ENCODE assay signal across 8 cellular contexts in genomic region chr11:120337896-120338840, GRCh38. TPM values are rescaled to one million over a fixed set of nuclear protein-coding genes. Genes with fewer than 3 reads are reported as not detected.
DNase-seq lines count a peak whose midpoint lies in the region; ATAC-seq, FAIRE-seq and TF ChIP-seq lines count a peak whose summit lies in the region.

No MANE protein-coding gene starts in this region.

- WGBS in right lobe of liver (ENCODE audit: insufficient coverage, low coverage, low lambda C conversion rate, missing lambda C conversion rate), result 15% methylated on average over 12 of the region's 12 CpGs
- WGBS in urinary bladder, result 19% methylated on average over 12 of the region's 12 CpGs

- H3K4me1 ChIP-seq in BLaER1 treated with 17β-estradiol and CSF1 and Interleukin-3, amounts not matched to agents 10 nM and 100 nM, result peaks cover 27 to 39% (median 33%) of the 10 kb centered on the region in 10 experiments
- peaks cover 20% of the 10 kb centered on the region for H3K4me1 ChIP-seq in HUES6 (ENCODE audit: control insufficient read depth, insufficient read depth, low read length)
- peaks cover 29% of the 10 kb centered on the region for H3K4me1 ChIP-seq in astrocyte (ENCODE audit: insufficient read depth, low read length)
- peaks cover 0 to 33% (median 7%) of the 10 kb centered on the region in 4 donors for H3K4me1 ChIP-seq in right lobe of liver
- no peaks in the 10 kb centered on the region for H3K4me1 ChIP-seq in urinary bladder (ENCODE audit: insufficient read depth)

- ATAC-seq in right lobe of liver (peak; percentile 2 to 17 (median 4)), HG03439 (IDR thresholded peaks at IDR 0.05; ENCODE audit: unreplicated experiment) (no peak), GM18858 (IDR thresholded peaks at IDR 0.05; ENCODE audit: unreplicated experiment) (no peak), GM19463 (IDR thresholded peaks at IDR 0.05; ENCODE audit: unreplicated experiment) (no peak)

- peaks cover 67% of the 10 kb centered on the region for H3K79me2 ChIP-seq in astrocyte (ENCODE audit: insufficient read depth, low read length)

- H3K27me3 ChIP-seq in BLaER1 treated with 17β-estradiol and CSF1 and Interleukin-3, amounts not matched to agents 10 nM and 100 nM, result peaks cover 58 to 75% (median 66%) of the 10 kb centered on the region in 11 experiments
- H3K27me3 ChIP-seq in HUES6 (ENCODE audit: control insufficient read depth, insufficient read depth, low read length) (no peaks in the 10 kb centered on the region), astrocyte (ENCODE audit: insufficient read depth, low read length) (no peaks in the 10 kb centered on the region), right lobe of liver (no peaks in the 10 kb centered on the region)

- peaks cover 0 to 9% (median 0%) of the 10 kb centered on the region in 11 experiments; a peak in 2 of 22 replicates for H3K36me3 ChIP-seq in BLaER1 treated with 17β-estradiol and CSF1 and Interleukin-3, amounts not matched to agents 10 nM and 100 nM
- H3K36me3 ChIP-seq in HUES6 (ENCODE audit: control insufficient read depth, insufficient read depth, low read length) (no peaks in the 10 kb centered on the region), astrocyte (ENCODE audit: insufficient read depth, low read length) (no peaks in the 10 kb centered on the region), right lobe of liver (no peaks in the 10 kb centered on the region), urinary bladder (ENCODE audit: insufficient read depth) (no peaks in the 10 kb centered on the region)

- H3K4me1 Mint-ChIP-seq in astrocyte (ENCODE audit: low read depth, unreplicated experiment), result peaks cover 28% of the 10 kb centered on the region

- H3K4me2 ChIP-seq in BLaER1 treated with 17β-estradiol and CSF1 and Interleukin-3, amounts not matched to agents 10 nM and 100 nM, result peak overlapping the region; percentile 93 to 99 (median 98)
- peak overlapping the region; percentile 92 for H3K4me2 ChIP-seq in astrocyte (ENCODE audit: low read length)

- TF ChIP-seq POLR2A in right lobe of liver (IDR thresholded peaks at IDR 0.05), result no peak

- peak overlapping the region; percentile 8 for H3K27ac Mint-ChIP-seq in astrocyte (ENCODE audit: unreplicated experiment)

- no peak overlapping the region for H3K27ac ChIP-seq in BLaER1 treated with 17β-estradiol and CSF1 and Interleukin-3, amounts not matched to agents 10 nM and 100 nM
- H3K27ac ChIP-seq in HUES6 (ENCODE audit: low read depth, low read length) (no peak overlapping the region), astrocyte (ENCODE audit: low read depth, low read length) (no peak overlapping the region), right lobe of liver (peak overlapping the region; percentile 95 to 99 (median 97)), urinary bladder (ENCODE audit: low read depth) (no peak overlapping the region)

- peaks cover 8 to 24% (median 19%) of the 10 kb centered on the region in 11 experiments; a peak in 21 of 22 replicates for H3K9me3 ChIP-seq in BLaER1 treated with 17β-estradiol and CSF1 and Interleukin-3, amounts not matched to agents 10 nM and 100 nM (replicated peaks in 1 of 11)
- H3K9me3 ChIP-seq in HUES6 (ENCODE audit: control insufficient read depth, insufficient read depth, low read depth, low read length), result no peaks in the 10 kb centered on the region
- no peaks in the 10 kb centered on the region for H3K9me3 ChIP-seq in astrocyte (ENCODE audit: insufficient read depth, low read depth, low read length)
- H3K9me3 ChIP-seq in right lobe of liver, result no peaks in the 10 kb centered on the region

- no peak for TF ChIP-seq CTCF in astrocyte (IDR thresholded peaks at IDR 0.05; ENCODE audit: insufficient read depth, low read depth, low read length)
- TF ChIP-seq CTCF in right lobe of liver (IDR thresholded peaks at IDR 0.05), result no peak

- no peaks in the 10 kb centered on the region for H3K27me3 Mint-ChIP-seq in astrocyte (ENCODE audit: low read depth, unreplicated experiment)

- peak overlapping the region in 5 of 11 experiments; percentile 90 to 94 (median 93); a peak in 5 of 22 replicates for H3K9ac ChIP-seq in BLaER1 treated with 17β-estradiol and CSF1 and Interleukin-3, amounts not matched to agents 10 nM and 100 nM
- peak overlapping the region; percentile 71 for H3K9ac ChIP-seq in HUES6 (ENCODE audit: low read length)
- peak overlapping the region; percentile 96 for H3K9ac ChIP-seq in astrocyte (ENCODE audit: low read length)

- H3K36me3 Mint-ChIP-seq in astrocyte (ENCODE audit: low read depth, unreplicated experiment), result no peaks in the 10 kb centered on the region

- no peaks in the 10 kb centered on the region for H3K9me3 Mint-ChIP-seq in astrocyte (ENCODE audit: unreplicated experiment)

- peak overlapping the region; percentile 93 for H3K4me3 Mint-ChIP-seq in astrocyte (ENCODE audit: unreplicated experiment)

- H3K4me3 ChIP-seq in BLaER1 treated with 17β-estradiol and CSF1 and Interleukin-3, amounts not matched to agents 10 nM and 100 nM, result peak overlapping the region; percentile 81 to 96 (median 86)
- H3K4me3 ChIP-seq in HUES6 (ENCODE audit: low read depth, low read length), result peak overlapping the region; percentile 79
- H3K4me3 ChIP-seq in astrocyte (ENCODE audit: insufficient read depth, low read depth, low read length), result peak overlapping the region; percentile 92
- H3K4me3 ChIP-seq in right lobe of liver, result peak overlapping the region; percentile 77 to 87 (median 86)
- H3K4me3 ChIP-seq in urinary bladder (ENCODE audit: low read depth, low read length), result peak overlapping the region; percentile 82

- H2AFZ ChIP-seq in astrocyte (ENCODE audit: low read depth, low read length), result no peak overlapping the region

- peaks cover 60 to 72% (median 66%) of the 10 kb centered on the region in 11 experiments for H4K20me1 ChIP-seq in BLaER1 treated with 17β-estradiol and CSF1 and Interleukin-3, amounts not matched to agents 10 nM and 100 nM
- peaks cover 62% of the 10 kb centered on the region for H4K20me1 ChIP-seq in astrocyte (ENCODE audit: insufficient read depth, low read length)

- intact Hi-C loops in right lobe of liver (cut with DNase I), result no loop called here

- no peak for DNase-seq in astrocyte (ENCODE audit: low read depth)
- DNase-seq in right lobe of liver, result no peak

- no peak for FAIRE-seq in astrocyte (lab: Jason Lieb, UNC)

RNA-seq across cellular contexts. Expression of gene ARHGEF12, which starts 2.0 kb away (rescaled TPM):
- total RNA-seq in astrocyte (78.0 and 83.1 TPM in 2 replicates), right lobe of liver (100 to 1,000 TPM in 3 of 6 experiments, 10 to 100 TPM in 3; 75.1 to 113 (median 94.0) TPM), urinary bladder (167 TPM)
- 33.7 TPM for polyA plus RNA-seq in urinary bladder

RNA-seq across cellular contexts. Expression of gene TLCD5, which starts 13.1 kb away (rescaled TPM):
- 9.3 and 9.5 TPM in 2 replicates for total RNA-seq in astrocyte
- total RNA-seq in right lobe of liver, result 1 to 10 TPM in 1 of 6 experiments, under 1 TPM in 5; 0.07 to 1.3 (median 0.38) TPM
- total RNA-seq in urinary bladder, result 11.2 TPM
- polyA plus RNA-seq in urinary bladder, result 4.6 TPM

Comparison
In these comparisons a context has a peak if more than half of its experiments do, and no peak if none do; other contexts are left out.
1. H3K27ac ChIP-seq: peak in right lobe of liver (3 of 3); none in BLaER1 treated with 17β-estradiol and CSF1 and Interleukin-3, amounts not matched to agents 10 nM and 100 nM (0 of 11), HUES6 (single experiment), astrocyte (single experiment) and urinary bladder (single experiment).
2. ATAC-seq: peak in right lobe of liver (4 of 4); none in HG03439 (single experiment), GM18858 (single experiment) and GM19463 (single experiment).
3. Peak in every context shown above with its lines, with median percentiles within 50 percentile points of each other: H3K4me3 ChIP-seq.